ENCODE assay signal across 8 cellular contexts in genomic region chr7:134750083-134751062, GRCh38. TPM values are rescaled to one million over a fixed set of nuclear protein-coding genes. Genes with fewer than 3 reads are reported as not detected.
DNase-seq lines count a peak whose midpoint lies in the region; ATAC-seq and TF ChIP-seq lines count a peak whose summit lies in the region.

No MANE protein-coding gene starts in this region.

- H3K4me3 ChIP-seq in GM06990 (replicated peaks; ENCODE audit: low read depth, low read length) (no peak overlapping the region), adrenal gland (no peak overlapping the region), iPS DF 6.9 (ENCODE audit: low read length) (no peak overlapping the region)

- H3K27me3 ChIP-seq in GM06990 (replicated peaks; ENCODE audit: control insufficient read depth, insufficient read depth, low read length) (no peaks in the 10 kb centered on the region), adrenal gland (no peaks in the 10 kb centered on the region), iPS DF 6.9 (ENCODE audit: control insufficient read depth, insufficient read depth, low read length) (no peaks in the 10 kb centered on the region)

- H3K36me3 ChIP-seq in GM06990 (ENCODE audit: control insufficient read depth, insufficient read depth, low read length) (no peaks in the 10 kb centered on the region), adrenal gland (replicated peaks in 1 of 2) (no peaks in the 10 kb centered on the region), iPS DF 6.9 (ENCODE audit: control insufficient read depth, insufficient read depth, low read length) (no peaks in the 10 kb centered on the region)

- ATAC-seq in HG02759 (IDR thresholded peaks at IDR 0.05; ENCODE audit: unreplicated experiment) = peak; percentile 71

- no peak overlapping the region for H3K27ac ChIP-seq in adrenal gland
- no peak overlapping the region for H3K27ac ChIP-seq in iPS DF 6.9 (ENCODE audit: low read length)

- TF ChIP-seq CTCF in GM06990 (IDR thresholded peaks at IDR 0.05; ENCODE audit: insufficient read depth, low read length, poor library complexity, severe bottlenecking) (peak; percentile 90), adrenal gland (IDR thresholded peaks at IDR 0.05) (peak; percentile 40 to 64 (median 60))

- TF ChIP-seq POLR2A in adrenal gland (IDR thresholded peaks at IDR 0.05) = no peak

- DNase-seq in GM06990 (ENCODE audit: extremely low read depth, insufficient read length) (no peak), SW480 (ENCODE audit: low spot score) (peak; percentile 7), adrenal gland (peak; percentile 45 to 71 (median 50)), iPS DF 6.9 (ENCODE audit: low read depth, low spot score) (peak; percentile 63), AG08396 (ENCODE audit: low spot score) (no peak), COR-L47 (lab: John Stamatoyannopoulos, UW) (no peak)
- peak; percentile 71 to 77 for DNase-seq in stimulated activated CD4-positive, alpha-beta T cell treated with anti-CD3 and anti-CD28 coated beads, Interleukin-2, amount 100 ng/mL, for 24 hours

- WGBS in adrenal gland, 4 donors = 63 to 77% (median 70%) methylated on average over 6 of the region's 6 CpGs
- no CpG with 5 or more reads among the region's 6 CpGs for WGBS in iPS DF 6.9 (ENCODE audit: insufficient coverage, insufficient read length)

- H3K9me3 ChIP-seq in adrenal gland (replicated peaks in 1 of 3) = no peaks in the 10 kb centered on the region
- no peaks in the 10 kb centered on the region for H3K9me3 ChIP-seq in iPS DF 6.9 (ENCODE audit: control insufficient read depth, insufficient read depth, low read length)

- no peaks in the 10 kb centered on the region for H3K4me1 ChIP-seq in adrenal gland (replicated peaks in 1 of 2)
- no peaks in the 10 kb centered on the region for H3K4me1 ChIP-seq in iPS DF 6.9 (ENCODE audit: control insufficient read depth, insufficient read depth, low read length)

- intact Hi-C loops in adrenal gland (cut with DNase I) = no loop called here

RNA-seq across cellular contexts. Expression of gene CALD1, which starts 29.1 kb away (rescaled TPM):
- total RNA-seq in adrenal gland = 100 to 1,000 TPM; 113 to 252 (median 199) TPM
- 100 to 1,000 TPM; 103 to 258 (median 233) TPM for polyA plus RNA-seq in adrenal gland

Comparison
In these comparisons a context has a peak if more than half of its experiments do, and no peak if none do; other contexts are left out.
1. DNase-seq: peak in SW480 (single experiment), adrenal gland (7 of 7), iPS DF 6.9 (single experiment) and stimulated activated CD4-positive, alpha-beta T cell treated with anti-CD3 and anti-CD28 coated beads, Interleukin-2, amount 100 ng/mL, for 24 hours (2 of 2); none in GM06990 (single experiment), AG08396 (single experiment) and COR-L47 (single experiment).